1 cellular context compared by ENCODE assay signal in genomic region chr17:67824735-67825626, GRCh38.
TF ChIP-seq lines count a peak whose summit lies in the region.

A gene with protein sequence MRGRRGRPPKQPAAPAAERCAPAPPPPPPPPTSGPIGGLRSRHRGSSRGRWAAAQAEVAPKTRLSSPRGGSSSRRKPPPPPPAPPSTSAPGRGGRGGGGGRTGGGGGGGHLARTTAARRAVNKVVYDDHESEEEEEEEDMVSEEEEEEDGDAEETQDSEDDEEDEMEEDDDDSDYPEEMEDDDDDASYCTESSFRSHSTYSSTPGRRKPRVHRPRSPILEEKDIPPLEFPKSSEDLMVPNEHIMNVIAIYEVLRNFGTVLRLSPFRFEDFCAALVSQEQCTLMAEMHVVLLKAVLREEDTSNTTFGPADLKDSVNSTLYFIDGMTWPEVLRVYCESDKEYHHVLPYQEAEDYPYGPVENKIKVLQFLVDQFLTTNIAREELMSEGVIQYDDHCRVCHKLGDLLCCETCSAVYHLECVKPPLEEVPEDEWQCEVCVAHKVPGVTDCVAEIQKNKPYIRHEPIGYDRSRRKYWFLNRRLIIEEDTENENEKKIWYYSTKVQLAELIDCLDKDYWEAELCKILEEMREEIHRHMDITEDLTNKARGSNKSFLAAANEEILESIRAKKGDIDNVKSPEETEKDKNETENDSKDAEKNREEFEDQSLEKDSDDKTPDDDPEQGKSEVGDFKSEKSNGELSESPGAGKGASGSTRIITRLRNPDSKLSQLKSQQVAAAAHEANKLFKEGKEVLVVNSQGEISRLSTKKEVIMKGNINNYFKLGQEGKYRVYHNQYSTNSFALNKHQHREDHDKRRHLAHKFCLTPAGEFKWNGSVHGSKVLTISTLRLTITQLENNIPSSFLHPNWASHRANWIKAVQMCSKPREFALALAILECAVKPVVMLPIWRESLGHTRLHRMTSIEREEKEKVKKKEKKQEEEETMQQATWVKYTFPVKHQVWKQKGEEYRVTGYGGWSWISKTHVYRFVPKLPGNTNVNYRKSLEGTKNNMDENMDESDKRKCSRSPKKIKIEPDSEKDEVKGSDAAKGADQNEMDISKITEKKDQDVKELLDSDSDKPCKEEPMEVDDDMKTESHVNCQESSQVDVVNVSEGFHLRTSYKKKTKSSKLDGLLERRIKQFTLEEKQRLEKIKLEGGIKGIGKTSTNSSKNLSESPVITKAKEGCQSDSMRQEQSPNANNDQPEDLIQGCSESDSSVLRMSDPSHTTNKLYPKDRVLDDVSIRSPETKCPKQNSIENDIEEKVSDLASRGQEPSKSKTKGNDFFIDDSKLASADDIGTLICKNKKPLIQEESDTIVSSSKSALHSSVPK (N-terminal part only) (plus strand): TSS chr17:67825503. CDS start chr17:67825725, 222 bp downstream.

TF ChIP-seq in HepG2, 621 proteins besides CTCF, POLR2A, EP300 and RAD21 (continued from another document and continues in another):
- TF ChIP-seq KDM4B (CRISPR knock-in tag; IDR thresholded peaks at IDR 0.05) (0 out of 2 replicates have a peak, but pooled peaks have one; percentile 18), RFXANK (CRISPR knock-in tag; IDR thresholded peaks at IDR 0.05) (no peak), NFE2 (CRISPR knock-in tag; IDR thresholded peaks at IDR 0.05) (no peak), BRD4 (CRISPR knock-in tag; IDR thresholded peaks at IDR 0.05) (peak; percentile 53; the same call in 1 of the 2 replicates), ZSCAN30 (CRISPR knock-in tag; IDR thresholded peaks at IDR 0.05) (no peak), NFYC (CRISPR knock-in tag; IDR thresholded peaks at IDR 0.05) (peak; percentile 38; the same call in 1 of the 2 replicates), E2F5 (CRISPR knock-in tag; conservative IDR thresholded peaks at IDR 0.05) (peak; percentile 44; the same call in 1 of the 2 replicates), TAF15 (IDR thresholded peaks at IDR 0.05; ENCODE audit: low read depth, low read length, poor library complexity, severe bottlenecking) (peak; percentile 33), ZNF770 (CRISPR knock-in tag; IDR thresholded peaks at IDR 0.05) (peak; percentile 64; the same call in 1 of the 2 replicates), HOXA7 (CRISPR knock-in tag; IDR thresholded peaks at IDR 0.05) (no peak), GATAD1 (CRISPR knock-in tag; IDR thresholded peaks at IDR 0.05) (peak; percentile 78), IKZF5 (CRISPR knock-in tag; IDR thresholded peaks at IDR 0.05) (peak; percentile 64; the same call in 1 of the 2 replicates), KLF13 (CRISPR knock-in tag; IDR thresholded peaks at IDR 0.05) (no peak), ZMYM3 (CRISPR knock-in tag; IDR thresholded peaks at IDR 0.05) (no peak; the same call in 1 of the 2 replicates), ZNF329 (CRISPR knock-in tag; IDR thresholded peaks at IDR 0.05; ENCODE audit: low read depth) (0 out of 2 replicates have a peak, but pooled peaks have one; percentile 20), THRA (CRISPR knock-in tag; IDR thresholded peaks at IDR 0.05; ENCODE audit: borderline replicate concordance) (peak; percentile 58; the same call in 1 of the 2 replicates), SRSF9 (IDR thresholded peaks at IDR 0.05; ENCODE audit: borderline replicate concordance, insufficient read depth, low read depth, low read length, poor library complexity, severe bottlenecking) (no peak), MXI1 (IDR thresholded peaks at IDR 0.05; ENCODE audit: borderline replicate concordance, low read depth, low read length) (peak; percentile 80; the same call in 1 of the 3 replicates), TAF1 (CRISPR knock-in tag; IDR thresholded peaks at IDR 0.05) (peak; percentile 89), ZFP36L2 (CRISPR knock-in tag; IDR thresholded peaks at IDR 0.05) (no peak), UBTF (CRISPR knock-in tag; IDR thresholded peaks at IDR 0.05) (peak; percentile 90), ZNF629 (CRISPR knock-in tag; conservative IDR thresholded peaks at IDR 0.05) (no peak), RARA (CRISPR knock-in tag; IDR thresholded peaks at IDR 0.05) (peak; percentile 58), RXRB (CRISPR knock-in tag; IDR thresholded peaks at IDR 0.05; ENCODE audit: borderline replicate concordance) (peak; percentile 44; the same call in 1 of the 2 replicates), ZMYM2 (CRISPR knock-in tag; IDR thresholded peaks at IDR 0.05) (no peak), REPIN1 (CRISPR knock-in tag; IDR thresholded peaks at IDR 0.05; ENCODE audit: borderline replicate concordance, low read depth) (peak; percentile 81; the same call in 1 of the 2 replicates), ZNF672 (CRISPR knock-in tag; IDR thresholded peaks at IDR 0.05) (no peak), IKZF1 (IDR thresholded peaks at IDR 0.05) (no peak), CAMTA2 (CRISPR knock-in tag; IDR thresholded peaks at IDR 0.05; ENCODE audit: borderline replicate concordance) (no peak), ZNF7 (CRISPR knock-in tag; IDR thresholded peaks at IDR 0.05) (no peak), ZNF414 (CRISPR knock-in tag; IDR thresholded peaks at IDR 0.05) (peak; percentile 76), ZNF296 (CRISPR knock-in tag; conservative IDR thresholded peaks at IDR 0.05) (no peak), ELK4 (CRISPR knock-in tag; IDR thresholded peaks at IDR 0.05; ENCODE audit: borderline replicate concordance) (no peak), PHF5A (CRISPR knock-in tag; IDR thresholded peaks at IDR 0.05; ENCODE audit: low read depth, unreplicated experiment) (peak; percentile 80), HOXA5 (CRISPR knock-in tag; IDR thresholded peaks at IDR 0.05) (0 out of 2 replicates have a peak, but pooled peaks have one; percentile 38), SOX5 (CRISPR knock-in tag; IDR thresholded peaks at IDR 0.05; ENCODE audit: borderline replicate concordance) (peak; percentile 60; the same call in 1 of the 2 replicates), KMT2B (CRISPR knock-in tag; IDR thresholded peaks at IDR 0.05) (peak; percentile 78; the same call in 1 of the 2 replicates), ZNF674 (CRISPR knock-in tag; IDR thresholded peaks at IDR 0.05; ENCODE audit: low read depth) (no peak), HNRNPL (IDR thresholded peaks at IDR 0.05; ENCODE audit: low read depth, low read length) (no peak)
- TF ChIP-seq, protein P1, sequence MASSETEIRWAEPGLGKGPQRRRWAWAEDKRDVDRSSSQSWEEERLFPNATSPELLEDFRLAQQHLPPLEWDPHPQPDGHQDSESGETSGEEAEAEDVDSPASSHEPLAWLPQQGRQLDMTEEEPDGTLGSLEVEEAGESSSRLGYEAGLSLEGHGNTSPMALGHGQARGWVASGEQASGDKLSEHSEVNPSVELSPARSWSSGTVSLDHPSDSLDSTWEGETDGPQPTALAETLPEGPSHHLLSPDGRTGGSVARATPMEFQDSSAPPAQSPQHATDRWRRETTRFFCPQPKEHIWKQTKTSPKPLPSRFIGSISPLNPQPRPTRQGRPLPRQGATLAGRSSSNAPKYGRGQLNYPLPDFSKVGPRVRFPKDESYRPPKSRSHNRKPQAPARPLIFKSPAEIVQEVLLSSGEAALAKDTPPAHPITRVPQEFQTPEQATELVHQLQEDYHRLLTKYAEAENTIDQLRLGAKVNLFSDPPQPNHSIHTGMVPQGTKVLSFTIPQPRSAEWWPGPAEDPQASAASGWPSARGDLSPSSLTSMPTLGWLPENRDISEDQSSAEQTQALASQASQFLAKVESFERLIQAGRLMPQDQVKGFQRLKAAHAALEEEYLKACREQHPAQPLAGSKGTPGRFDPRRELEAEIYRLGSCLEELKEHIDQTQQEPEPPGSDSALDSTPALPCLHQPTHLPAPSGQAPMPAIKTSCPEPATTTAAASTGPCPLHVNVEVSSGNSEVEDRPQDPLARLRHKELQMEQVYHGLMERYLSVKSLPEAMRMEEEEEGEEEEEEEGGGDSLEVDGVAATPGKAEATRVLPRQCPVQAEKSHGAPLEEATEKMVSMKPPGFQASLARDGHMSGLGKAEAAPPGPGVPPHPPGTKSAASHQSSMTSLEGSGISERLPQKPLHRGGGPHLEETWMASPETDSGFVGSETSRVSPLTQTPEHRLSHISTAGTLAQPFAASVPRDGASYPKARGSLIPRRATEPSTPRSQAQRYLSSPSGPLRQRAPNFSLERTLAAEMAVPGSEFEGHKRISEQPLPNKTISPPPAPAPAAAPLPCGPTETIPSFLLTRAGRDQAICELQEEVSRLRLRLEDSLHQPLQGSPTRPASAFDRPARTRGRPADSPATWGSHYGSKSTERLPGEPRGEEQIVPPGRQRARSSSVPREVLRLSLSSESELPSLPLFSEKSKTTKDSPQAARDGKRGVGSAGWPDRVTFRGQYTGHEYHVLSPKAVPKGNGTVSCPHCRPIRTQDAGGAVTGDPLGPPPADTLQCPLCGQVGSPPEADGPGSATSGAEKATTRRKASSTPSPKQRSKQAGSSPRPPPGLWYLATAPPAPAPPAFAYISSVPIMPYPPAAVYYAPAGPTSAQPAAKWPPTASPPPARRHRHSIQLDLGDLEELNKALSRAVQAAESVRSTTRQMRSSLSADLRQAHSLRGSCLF (CRISPR knock-in tag; IDR thresholded peaks at IDR 0.05; ENCODE audit: borderline replicate concordance): no peak
- TF ChIP-seq, protein P2, sequence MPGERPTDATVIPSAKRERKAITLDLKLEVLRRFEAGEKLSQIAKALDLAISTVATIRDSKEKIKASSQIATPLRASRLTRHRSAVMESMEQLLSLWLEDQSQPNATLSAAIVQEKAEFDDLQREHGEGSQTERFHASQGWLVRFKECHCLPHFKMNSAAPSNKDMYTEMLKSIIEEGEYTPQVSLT (CRISPR knock-in tag; IDR thresholded peaks at IDR 0.05; ENCODE audit: borderline replicate concordance, low read depth): no peak
